16 cellular contexts compared by ENCODE assay signal in the genomic region with DNA sequence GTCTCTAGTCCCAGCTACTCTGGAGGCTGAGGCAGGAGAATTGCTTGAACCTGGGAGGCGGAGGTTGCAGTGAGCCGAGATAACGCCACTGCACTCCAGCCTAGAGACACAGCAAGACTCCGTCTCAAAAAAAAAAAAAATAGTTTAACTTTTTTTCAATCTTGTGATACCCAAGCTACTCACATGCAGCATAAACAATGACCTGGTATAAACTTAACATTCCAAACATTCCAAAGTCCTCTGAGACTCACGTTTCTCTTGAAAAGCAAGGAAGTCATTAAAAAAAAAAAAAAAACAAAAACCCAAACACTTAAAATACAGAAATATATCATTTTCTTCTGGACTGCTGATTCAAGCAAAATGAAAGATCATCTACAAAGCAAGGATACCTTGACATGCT. TPM values are rescaled to one million over a fixed set of nuclear protein-coding genes. Genes with fewer than 3 reads are reported as not detected.
DNase-seq lines count a peak whose midpoint lies in the region; ATAC-seq and TF ChIP-seq lines count a peak whose summit lies in the region.
"Had no signal": no experiment of that assay in that cellular context is flagged by ENCODE, and none has a peak within 500 bp of the region (broad histone marks: within the 10 kb centered on the region; RNA-seq: fewer than 3 reads in every experiment).

No MANE protein-coding gene starts in this region.

- H3K27ac ChIP-seq in HUES48 (ENCODE audit: low read depth, low read length): peak overlapping the region; percentile 48
- H3K27ac ChIP-seq in left lung: peak overlapping the region in 1 of 2 donors; percentile 10
- no peak overlapping the region for H3K27ac ChIP-seq in CD8-positive, alpha-beta T cell (ENCODE audit: low read depth, low read length)
- H3K27ac ChIP-seq: neutrophil, suprapubic skin had no signal

- H3K27me3 Mint-ChIP-seq in CD8-positive, alpha-beta T cell (ENCODE audit: low read depth): no peaks in the 10 kb centered on the region
- H3K27me3 Mint-ChIP-seq: B cell, memory B cell had no signal

- H3K36me3 Mint-ChIP-seq in CD8-positive, alpha-beta T cell: peaks cover 95% of the 10 kb centered on the region

- no peaks in the 10 kb centered on the region for H3K9me3 Mint-ChIP-seq in CD8-positive, alpha-beta T cell
- H3K9me3 Mint-ChIP-seq: memory B cell had no signal

- peaks cover 2% of the 10 kb centered on the region for H3K4me1 Mint-ChIP-seq in CD8-positive, alpha-beta T cell (ENCODE audit: low read depth)
- H3K4me1 Mint-ChIP-seq: B cell had no signal

- intact Hi-C loops in left lung (cut with DNase I): no loop called here
- intact Hi-C loops in CD8-positive, alpha-beta T cell (cut with DNase I, micrococcal nuclease): no loop called here

- H3K27ac Mint-ChIP-seq in CD8-positive, alpha-beta T cell: no peak overlapping the region
- H3K27ac Mint-ChIP-seq: B cell, memory B cell had no signal

- no peaks in the 10 kb centered on the region for H3K9me3 ChIP-seq in HUES48 (ENCODE audit: control insufficient read depth, insufficient read depth, low read length)
- no peaks in the 10 kb centered on the region for H3K9me3 ChIP-seq in left lung
- H3K9me3 ChIP-seq in CD8-positive, alpha-beta T cell (ENCODE audit: low read length): no peaks in the 10 kb centered on the region
- H3K9me3 ChIP-seq: suprapubic skin had no signal

- no peak overlapping the region for H3K9ac ChIP-seq in HUES48 (ENCODE audit: low read depth, low read length)

- H3K4me3 ChIP-seq in AG09309 (ENCODE audit: control insufficient read depth, low read depth, low read length): no peak overlapping the region
- H3K4me3 ChIP-seq in HUES48 (ENCODE audit: low read depth, low read length): no peak overlapping the region
- H3K4me3 ChIP-seq in left lung: no peak overlapping the region
- H3K4me3 ChIP-seq in CD8-positive, alpha-beta T cell (ENCODE audit: low read depth, low read length): no peak overlapping the region
- H3K4me3 ChIP-seq: GM12878, suprapubic skin had no signal

- peaks cover 100% of the 10 kb centered on the region for H3K36me3 ChIP-seq in HUES48 (ENCODE audit: control insufficient read depth, insufficient read depth, low read length)
- peaks cover 0 to 100% of the 10 kb centered on the region in 2 donors for H3K36me3 ChIP-seq in left lung
- peaks cover 82% of the 10 kb centered on the region for H3K36me3 ChIP-seq in CD8-positive, alpha-beta T cell (ENCODE audit: insufficient read depth, low read length)

- DNase-seq in AG09309 (ENCODE audit: low read depth): peak; percentile 34
- DNase-seq in dedifferentiated amniotic fluid mesenchymal stem cell (ENCODE audit: extremely low spot score): peak; percentile 24
- no peak for DNase-seq in left lung
- no peak for DNase-seq in stimulated activated CD4-positive, alpha-beta T cell treated with anti-CD3 and anti-CD28 coated beads, Interleukin-4, amount 100 ng/mL, for 4 hours
- no peak for DNase-seq in CD8-positive, alpha-beta T cell
- DNase-seq in KG1 (lab: John Stamatoyannopoulos, UW): no peak
- DNase-seq in T-helper 9 cell: no peak
- DNase-seq: activated CD4-positive, CD25-positive, alpha-beta regulatory T cell; DMS53; NCI-H2227 treated with DMSO at 0.1 percent for 48 hours had no signal

- CTCF ChIA-PET in CD8-positive, alpha-beta T cell (lab: Charles Lee): interaction anchor here (0.6 kb wide), 1 partner anchor 129 kb away, joined by 3 read pairs; no protein-coding TSS in a partner anchor

- H3K27me3 ChIP-seq in HUES48 (ENCODE audit: control insufficient read depth, insufficient read depth, low read length) (no peaks in the 10 kb centered on the region), left lung (no peaks in the 10 kb centered on the region)
- no peaks in the 10 kb centered on the region for H3K27me3 ChIP-seq in CD8-positive, alpha-beta T cell (ENCODE audit: insufficient read depth, low read length)
- H3K27me3 ChIP-seq: neutrophil, suprapubic skin had no signal

- TF ChIP-seq CTCF in AG09309 (IDR thresholded peaks at IDR 0.05; ENCODE audit: control insufficient read depth, insufficient read depth, low read depth, low read length, missing control alignments) (no peak), left lung (IDR thresholded peaks at IDR 0.05) (no peak)
- TF ChIP-seq CTCF in CD8-positive, alpha-beta T cell (IDR thresholded peaks at IDR 0.05): no peak

- H3K4me3 Mint-ChIP-seq in CD8-positive, alpha-beta T cell: no peak overlapping the region
- H3K4me3 Mint-ChIP-seq: B cell, memory B cell had no signal

- POLR2A ChIA-PET in CD8-positive, alpha-beta T cell (lab: Charles Lee): no interaction called here

- ATAC-seq in left lung: peak; percentile 34
- no peak for ATAC-seq in CD8-positive, alpha-beta T cell
- ATAC-seq: GM12878 had no signal

- H3K4me1 ChIP-seq in HUES48 (ENCODE audit: control insufficient read depth, insufficient read depth, low read length): peaks cover 5% of the 10 kb centered on the region
- no peaks in the 10 kb centered on the region for H3K4me1 ChIP-seq in left lung
- H3K4me1 ChIP-seq in CD8-positive, alpha-beta T cell (ENCODE audit: insufficient read depth, low read length): no peaks in the 10 kb centered on the region
- H3K4me1 ChIP-seq: suprapubic skin had no signal

RNA-seq across cellular contexts. Expression of gene CRNKL1, which starts 14.3 kb away (rescaled TPM):
- total RNA-seq in left lung: 10 to 100 TPM; 17.9 to 20.1 TPM
- 10 to 100 TPM; 34.1 to 39.7 TPM for total RNA-seq in CD8-positive, alpha-beta T cell

RNA-seq across cellular contexts. Expression of gene CFAP61, which starts 14.4 kb away (rescaled TPM):
- total RNA-seq in left lung: 1 to 10 TPM in 1 of 2 donors, not detected in 1; 4.0 TPM
- total RNA-seq in CD8-positive, alpha-beta T cell: not detected
- total RNA-seq: B cell had no signal

RNA-seq across cellular contexts. Expression of gene NAA20, which starts 20.8 kb away (rescaled TPM):
- 10 to 100 TPM; 48.7 to 60.1 TPM for total RNA-seq in left lung
- total RNA-seq in CD8-positive, alpha-beta T cell: 10 to 100 TPM; 32.9 to 33.2 TPM

Comparison
In these comparisons a context has a peak if more than half of its experiments do, and no peak if none do; other contexts are left out.
1. DNase-seq: peak in AG09309 (single experiment) and dedifferentiated amniotic fluid mesenchymal stem cell (single experiment); none in left lung (0 of 2), stimulated activated CD4-positive, alpha-beta T cell treated with anti-CD3 and anti-CD28 coated beads, Interleukin-4, amount 100 ng/mL, for 4 hours (0 of 2), CD8-positive, alpha-beta T cell (0 of 7), KG1 (single experiment) and T-helper 9 cell (single experiment).